Comparison of ENCODE assay signal across 8 cellular contexts in genomic region chrX:129637217-129638109, GRCh38. TPM values are rescaled to one million over a fixed set of nuclear protein-coding genes. Genes with fewer than 3 reads are reported as not detected.
A peak's percentile ranks its signal among the peaks of the same experiment; 100 is the strongest.
DNase-seq lines count a peak whose midpoint lies in the region; ATAC-seq, FAIRE-seq and TF ChIP-seq lines count a peak whose summit lies in the region.

No MANE protein-coding gene starts in this region.

- no TSS peak for BruUV-seq in A673 (replicated peaks; lab: Mats Ljungman, UMichigan)

- no peak overlapping the region for H3K27ac ChIP-seq in A673 (ENCODE audit: low read depth, low read length, poor library complexity, severe bottlenecking)
- H3K27ac ChIP-seq in osteoblast (ENCODE audit: low read depth, low read length): no peak overlapping the region
- H3K27ac ChIP-seq in thoracic aorta: no peak overlapping the region

- CTCF ChIA-PET in A673 (lab: Charles Lee): no interaction called here

- H3K36me3 ChIP-seq in A673 (ENCODE audit: insufficient read depth, low read length, poor library complexity, severe bottlenecking): no peaks in the 10 kb centered on the region
- H3K36me3 ChIP-seq in osteoblast (ENCODE audit: insufficient read depth, low read length): no peaks in the 10 kb centered on the region
- no peaks in the 10 kb centered on the region for H3K36me3 ChIP-seq in thoracic aorta

- peak; percentile 76 for ATAC-seq in activated T-helper 17 cell treated with anti-CD3 and anti-CD28 coated beads, Interleukin-2, amount 50 U/mL, for 72 hours (replicated peaks)
- ATAC-seq in thoracic aorta (ENCODE audit: insufficient number of reproducible peaks, low FRiP score, low read depth): no peak

- H3K27me3 Mint-ChIP-seq in activated T-helper 17 cell treated with anti-CD3 and anti-CD28 coated beads, Interleukin-2, amount 50 U/mL, for 72 hours: no peaks in the 10 kb centered on the region

- no peaks in the 10 kb centered on the region for H3K79me2 ChIP-seq in osteoblast (ENCODE audit: insufficient read depth, low read length)

- H3K4me3 Mint-ChIP-seq in activated T-helper 17 cell treated with anti-CD3 and anti-CD28 coated beads, Interleukin-2, amount 50 U/mL, for 72 hours: no peak overlapping the region

- no peaks in the 10 kb centered on the region for H3K36me3 Mint-ChIP-seq in activated T-helper 17 cell treated with anti-CD3 and anti-CD28 coated beads, Interleukin-2, amount 50 U/mL, for 72 hours (ENCODE audit: low read depth)

- FAIRE-seq in RCC 7860 (lab: Jason Lieb, UNC): no peak

- no peak overlapping the region for H3K4me2 ChIP-seq in osteoblast (ENCODE audit: insufficient read depth, low read length)

- peak overlapping the region; percentile 10 for H2AFZ ChIP-seq in osteoblast (ENCODE audit: low read length)

- H3K9me3 ChIP-seq in A673 (ENCODE audit: low read depth, low read length, poor library complexity, severe bottlenecking) (no peaks in the 10 kb centered on the region), osteoblast (ENCODE audit: low read depth, low read length) (no peaks in the 10 kb centered on the region), thoracic aorta (no peaks in the 10 kb centered on the region)

- DNase-seq in A673 (ENCODE audit: low spot score) (peak; percentile 75), GM13977 (ENCODE audit: low spot score) (peak; percentile 79), HT1080 (ENCODE audit: low read depth) (peak; percentile 48), RCC 7860 (ENCODE audit: low spot score) (peak; percentile 18), foreskin fibroblast (peak; percentile 28 to 76), osteoblast (ENCODE audit: insufficient read length, low spot score, missing footprints) (peak; percentile 85), thoracic aorta (ENCODE audit: low spot score) (no peak)

- no peaks in the 10 kb centered on the region for H3K4me1 ChIP-seq in A673 (ENCODE audit: insufficient read depth, low read length, poor library complexity, severe bottlenecking)
- H3K4me1 ChIP-seq in osteoblast (ENCODE audit: insufficient read depth, low read length): peaks cover 5% of the 10 kb centered on the region
- H3K4me1 ChIP-seq in thoracic aorta (ENCODE audit: control insufficient read depth in 1 of 2, low read depth in 2 of 2): no peaks in the 10 kb centered on the region

- H3K4me1 Mint-ChIP-seq in activated T-helper 17 cell treated with anti-CD3 and anti-CD28 coated beads, Interleukin-2, amount 50 U/mL, for 72 hours: no peaks in the 10 kb centered on the region

- H3K9me3 Mint-ChIP-seq in activated T-helper 17 cell treated with anti-CD3 and anti-CD28 coated beads, Interleukin-2, amount 50 U/mL, for 72 hours: no peaks in the 10 kb centered on the region

- H3K4me3 ChIP-seq in A673 (ENCODE audit: low read depth, low read length, poor library complexity, severe bottlenecking) (no peak overlapping the region), foreskin fibroblast (ENCODE audit: low read depth in 1 of 2, low read length in 2 of 2) (no peak overlapping the region), osteoblast (ENCODE audit: insufficient read depth, low read length) (no peak overlapping the region), thoracic aorta (no peak overlapping the region)

- in situ Hi-C loops in GM13977 (cut with MboI; ENCODE audit: low pct_unique_long_range_greater_than_20kb, low sequenced_read_pairs, unreplicated experiment): no loop called here

- H3K27me3 ChIP-seq in A673 (replicated peaks; ENCODE audit: insufficient read depth, low read depth, low read length, poor library complexity) (no peaks in the 10 kb centered on the region), osteoblast (ENCODE audit: insufficient read depth, low read length) (no peaks in the 10 kb centered on the region), thoracic aorta (replicated peaks; ENCODE audit: insufficient read depth) (no peaks in the 10 kb centered on the region)

- POLR2A ChIA-PET in A673 (lab: Charles Lee; ENCODE audit: low non-redundant PET): no interaction called here

- TF ChIP-seq CTCF in A673 (conservative IDR thresholded peaks at IDR 0.05; ENCODE audit: low read depth, low read length) (peak; percentile 96), GM13977 (IDR thresholded peaks at IDR 0.05; ENCODE audit: extremely low read depth, insufficient read depth, missing control alignments) (peak; percentile 93), foreskin fibroblast (IDR thresholded peaks at IDR 0.05; ENCODE audit: low read depth, low read length) (peak; percentile 77), osteoblast (IDR thresholded peaks at IDR 0.05; ENCODE audit: extremely low read depth, low read depth, low read length) (peak; percentile 96), thoracic aorta (IDR thresholded peaks at IDR 0.05) (peak; percentile 87)

- H3K27ac Mint-ChIP-seq in activated T-helper 17 cell treated with anti-CD3 and anti-CD28 coated beads, Interleukin-2, amount 50 U/mL, for 72 hours: no peak overlapping the region

- intact Hi-C loops in A673 (cut with micrococcal nuclease; ENCODE audit: unreplicated experiment): loop anchor here (1.0 to 2.0 kb wide), 2 partner anchors 89 to 185 kb away; no protein-coding TSS in a partner anchor

- no peaks in the 10 kb centered on the region for H4K20me1 ChIP-seq in osteoblast (ENCODE audit: insufficient read depth, low read length)

RNA-seq across cellular contexts. Expression of gene APLN, which starts 17.3 kb away (rescaled TPM):
- 0.34 and 0.55 TPM in 2 replicates for total RNA-seq in A673 (2021)
- 3.8 and 4.8 TPM in 2 replicates for total RNA-seq in HT1080 (2014; rRNA removed; shearing (Covaris generic))
- polyA plus RNA-seq in HT1080 (2015; cell fraction: cytosol; rRNA removed): 6.3 TPM in 2 replicates
- 3.5 and 4.5 TPM in 2 replicates for polyA plus RNA-seq in HT1080 (2015; cell fraction: nucleus; rRNA removed)
- 1 to 10 TPM in 1 of 2 donors, under 1 TPM in 1; 0.28 to 2.5 TPM for total RNA-seq in activated T-helper 17 cell treated with anti-CD3 and anti-CD28 coated beads, Interleukin-2, amount 50 U/mL, for 72 hours
- total RNA-seq in osteoblast: 0.29 and 0.72 TPM in 2 replicates
- 1 to 10 TPM; 1.1 to 1.8 TPM for total RNA-seq in thoracic aorta
